24 cellular contexts compared by ENCODE assay signal in genomic region chr18:76643199-76643598, GRCh38.
DNase-seq lines count a peak whose midpoint lies in the region; ATAC-seq, FAIRE-seq and TF ChIP-seq lines count a peak whose summit lies in the region.
"Had no signal": no experiment of that assay in that cellular context is flagged by ENCODE, and none has a peak within 500 bp of the region (broad histone marks: within the 10 kb centered on the region; RNA-seq: fewer than 3 reads in every experiment).

No MANE protein-coding gene starts in this region.

- TF ChIP-seq CTCF in GM12878 (IDR thresholded peaks at IDR 0.05 in 2 of 3, conservative IDR thresholded peaks at IDR 0.05 in 1 of 3; ENCODE audit: control insufficient read depth in 2 of 3, extremely low read depth in 1 of 3, insufficient read depth in 1 of 3, low read depth in 3 of 3, low read length in 3 of 3) = no peak

- SMC1A ChIA-PET in GM12878 (lab: Charles Lee; ENCODE audit: uncharacterized antibody, unreplicated experiment) = no interaction called here

- no peaks in the 10 kb centered on the region for H3K79me2 ChIP-seq in GM12878 (ENCODE audit: control insufficient read depth, insufficient read depth, low read length)

- peaks cover 7% of the 10 kb centered on the region for H3K4me1 Mint-ChIP-seq in stimulated activated naive CD8-positive, alpha-beta T cell treated with anti-CD3 and anti-CD28 coated beads, Interleukin-15, amount 100 ng/mL, for 72 hours
- H3K4me1 Mint-ChIP-seq: B cell had no signal

- peak; percentile 21 for ATAC-seq in stimulated activated naive CD8-positive, alpha-beta T cell treated with anti-CD3 and anti-CD28 coated beads, Interleukin-15, amount 100 ng/mL, for 72 hours
- no peak for ATAC-seq in stimulated activated naive CD8-positive, alpha-beta T cell treated with anti-CD3 and anti-CD28 coated beads, Interleukin-15, Interleukin-2, amounts not matched to agents 100 U/mL and 50 U/mL, for 24 hours
- ATAC-seq in GM12878 = no peak
- ATAC-seq: A549; CD8-positive, alpha-beta T cell had no signal

- no peaks in the 10 kb centered on the region for H3K4me1 ChIP-seq in GM12878 (ENCODE audit: control insufficient read depth, insufficient read depth, low read length)
- H3K4me1 ChIP-seq: A549, Caco-2 had no signal

- WGBS in GM12878 (ENCODE audit: insufficient coverage, insufficient replicate concordance, low lambda C conversion rate, missing lambda C conversion rate) = 2% methylated on average over 2 of the region's 2 CpGs

- CTCF ChIA-PET in GM12878 (lab: Yijun Ruan, JAX) = no interaction called here

- H4K20me1 ChIP-seq in GM12878 (ENCODE audit: control insufficient read depth, insufficient read depth) = no peaks in the 10 kb centered on the region
- H4K20me1 ChIP-seq: BLaER1 treated with 17β-estradiol and CSF1 and Interleukin-3, amounts not matched to agents 10 nM and 100 nM had no signal

- H3K4me3 Mint-ChIP-seq in stimulated activated naive CD8-positive, alpha-beta T cell treated with anti-CD3 and anti-CD28 coated beads, Interleukin-15, amount 100 ng/mL, for 72 hours = no peak overlapping the region
- H3K4me3 Mint-ChIP-seq: B cell; CD4-positive, alpha-beta T cell; CD8-positive, alpha-beta T cell had no signal

- no TSS peak for BruUV-seq in GM12878 (replicated peaks; lab: Mats Ljungman, UMichigan)

- DNase-seq in stimulated activated naive CD8-positive, alpha-beta T cell treated with anti-CD3 and anti-CD28 coated beads, Interleukin-15, amount 100 ng/mL, for 72 hours = no peak
- DNase-seq in stimulated activated naive CD8-positive, alpha-beta T cell treated with anti-CD3 and anti-CD28 coated beads, Interleukin-15, Interleukin-2, amounts not matched to agents 100 U/mL and 50 U/mL, for 24 hours = no peak
- DNase-seq in GM12878 (ENCODE audit: low read depth, low spot score) (no peak), occipital lobe (lab: John Stamatoyannopoulos, UW) (no peak)
- no peak for DNase-seq in stimulated activated naive CD4-positive, alpha-beta T cell treated with Interleukin-2 at 50 U/mL for 16 hours (lab: John Stamatoyannopoulos, UW)
- DNase-seq: AML-193; Caco-2; Calu3; CD4-positive, alpha-beta T cell; CD8-positive, alpha-beta T cell; DMS 273 treated with DMSO at 0.1 percent for 48 hours; DMS153; DMS53; DMS79; DND-41; EL; GDM1 had no signal

- no peak overlapping the region for H3K27ac Mint-ChIP-seq in stimulated activated naive CD8-positive, alpha-beta T cell treated with anti-CD3 and anti-CD28 coated beads, Interleukin-15, amount 100 ng/mL, for 72 hours
- H3K27ac Mint-ChIP-seq: B cell; CD4-positive, alpha-beta T cell; CD8-positive, alpha-beta T cell had no signal

- TF ChIP-seq EP300 in GM12878 (IDR thresholded peaks at IDR 0.05; ENCODE audit: borderline replicate concordance in 1 of 2, control insufficient read depth in 1 of 2, low read depth in 2 of 2, low read length in 2 of 2) = no peak

- no peak overlapping the region for H3K9ac ChIP-seq in GM12878 (ENCODE audit: control insufficient read depth, insufficient read depth, low read length)
- H3K9ac ChIP-seq: BLaER1 treated with 17β-estradiol and CSF1 and Interleukin-3, amounts not matched to agents 10 nM and 100 nM had no signal

- in situ Hi-C loops in GM12878 (cut with MboI) = no loop called here

- H3K27ac ChIP-seq in GM12878 (ENCODE audit: control insufficient read depth, insufficient read depth) = no peak overlapping the region
- H3K27ac ChIP-seq: 22Rv1; A549; BLaER1 treated with 17β-estradiol and CSF1 and Interleukin-3, amounts not matched to agents 10 nM and 100 nM; C4-2B had no signal

- no peak overlapping the region for H3K4me3 ChIP-seq in GM12878
- H3K4me3 ChIP-seq: A549; BLaER1 treated with 17β-estradiol and CSF1 and Interleukin-3, amounts not matched to agents 10 nM and 100 nM had no signal

- no peak for TF ChIP-seq RAD21 in GM12878 (IDR thresholded peaks at IDR 0.05; ENCODE audit: insufficient read depth, low read depth, low read length)

- RAD21 ChIA-PET in GM12878 (lab: Charles Lee; ENCODE audit: unreplicated experiment) = no interaction called here

- peaks cover 0 to 3% of the 10 kb centered on the region in 2 experiments; a peak in 2 of 4 replicates for H3K27me3 ChIP-seq in GM12878 (replicated peaks in 1 of 2; ENCODE audit: control insufficient read depth in 2 of 2, insufficient read depth in 2 of 2, low read length in 1 of 2)
- H3K27me3 ChIP-seq: BLaER1 treated with 17β-estradiol and CSF1 and Interleukin-3, amounts not matched to agents 10 nM and 100 nM had no signal

- no peaks in the 10 kb centered on the region for H3K9me3 Mint-ChIP-seq in stimulated activated naive CD8-positive, alpha-beta T cell treated with anti-CD3 and anti-CD28 coated beads, Interleukin-15, amount 100 ng/mL, for 72 hours
- H3K9me3 Mint-ChIP-seq: CD4-positive, alpha-beta T cell; CD8-positive, alpha-beta T cell had no signal

- intact Hi-C loops in GM12878 (cut with micrococcal nuclease; ENCODE audit: unreplicated experiment) = no loop called here

- POLR2A ChIA-PET in GM12878 (lab: Charles Lee) = no interaction called here

- H3K36me3 ChIP-seq in GM12878 (ENCODE audit: control insufficient read depth in 2 of 2, insufficient read depth in 2 of 2, low read length in 1 of 2) = no peaks in the 10 kb centered on the region
- H3K36me3 ChIP-seq: BLaER1 treated with 17β-estradiol and CSF1 and Interleukin-3, amounts not matched to agents 10 nM and 100 nM had no signal

- no peak overlapping the region for H3K4me2 ChIP-seq in GM12878 (ENCODE audit: control insufficient read depth, insufficient read depth)
- H3K4me2 ChIP-seq: A549; BLaER1 treated with 17β-estradiol and CSF1 and Interleukin-3, amounts not matched to agents 10 nM and 100 nM had no signal

- TF ChIP-seq POLR2A in GM12878 (IDR thresholded peaks at IDR 0.05; ENCODE audit: low read depth, low read length) = no peak

- H3K9me3 ChIP-seq in GM12878 (replicated peaks; ENCODE audit: control insufficient read depth, insufficient read depth, low read length) = no peaks in the 10 kb centered on the region
- H3K9me3 ChIP-seq: A549, Caco-2 had no signal

- FAIRE-seq in GM12878 (lab: Jason Lieb, UNC) = no peak
- FAIRE-seq: A549, GM12891, GM19239 had no signal

- H3K27me3 Mint-ChIP-seq in stimulated activated naive CD8-positive, alpha-beta T cell treated with anti-CD3 and anti-CD28 coated beads, Interleukin-15, amount 100 ng/mL, for 72 hours = peaks cover 15% of the 10 kb centered on the region

- no peak overlapping the region for H2AFZ ChIP-seq in GM12878 (ENCODE audit: control insufficient read depth, low read depth, low read length)

TF ChIP-seq in GM12878, 131 proteins besides CTCF, POLR2A, EP300 and RAD21:
- TF ChIP-seq EZH2 (IDR thresholded peaks at IDR 0.05; ENCODE audit: borderline replicate concordance, control insufficient read depth, low read depth, low read length) (no peak), JUNB (IDR thresholded peaks at IDR 0.05) (0 out of 2 replicates have a peak, but pooled peaks have one; percentile 19)
